Comparison of ENCODE assay signal across 21 cellular contexts in genomic region chr1:232381676-232382075, GRCh38.
DNase-seq lines count a peak whose midpoint lies in the region; ATAC-seq and TF ChIP-seq lines count a peak whose summit lies in the region.
"Had no signal": no experiment of that assay in that cellular context is flagged by ENCODE, and none has a peak within 500 bp of the region (broad histone marks: within the 10 kb centered on the region; RNA-seq: fewer than 3 reads in every experiment).

No MANE protein-coding gene starts in this region.

- no peak overlapping the region for H3K4me3 ChIP-seq in Caco-2 (ENCODE audit: low read depth, low read length)
- no peak overlapping the region for H3K4me3 ChIP-seq in HAP-1
- H3K4me3 ChIP-seq: A549 had no signal

- H3K27me3 ChIP-seq in Caco-2 (replicated peaks; ENCODE audit: control insufficient read depth, insufficient read depth, low read length) (no peaks in the 10 kb centered on the region), HAP-1 (ENCODE audit: low read depth) (no peaks in the 10 kb centered on the region)

- DNase-seq in Caco-2 (no peak), HAP-1 (ENCODE audit: low spot score in 2 of 2) (peak; percentile 79 to 82), NCI-H526 (lab: John Stamatoyannopoulos, UW) (peak; percentile 66 to 76), left kidney (ENCODE audit: low read depth, low spot score) (peak; percentile 74), MV-4-11 (lab: John Stamatoyannopoulos, UW) (no peak), nucleus accumbens (lab: John Stamatoyannopoulos, UW) (no peak)
- DNase-seq in activated CD8-positive, alpha-beta T cell treated with anti-CD3 and anti-CD28 coated beads, Interleukin-2, amount 10 ng/mL, durations not matched to agents 7 days and 5 days = no peak
- DNase-seq: DMS79, HCEC 1CT, KG1, NCI-H1105 treated with DMSO at 0.1 percent for 48 hours, NCI-H2029 treated with DMSO at 0.1 percent for 48 hours, NCI-H2227 treated with DMSO at 0.1 percent for 48 hours, NCI-H524, SIG-M5, SK-N-SH had no signal

- no peaks in the 10 kb centered on the region for H3K27me3 Mint-ChIP-seq in Caco-2 (ENCODE audit: insufficient read depth, unreplicated experiment)
- H3K27me3 Mint-ChIP-seq in activated CD8-positive, alpha-beta T cell treated with anti-CD3 and anti-CD28 coated beads, Interleukin-2, amount 10 ng/mL, durations not matched to agents 7 days and 5 days (ENCODE audit: low read depth) = no peaks in the 10 kb centered on the region
- H3K27me3 Mint-ChIP-seq: B cell had no signal

- in situ Hi-C loops in HAP-1 (cut with MboI; ENCODE audit: low sequenced_read_pairs) = no loop called here

- H3K4me1 ChIP-seq in Caco-2 = peaks cover 35% of the 10 kb centered on the region
- H3K4me1 ChIP-seq in HAP-1 = peaks cover 20% of the 10 kb centered on the region

- CTCF ChIA-PET in Caco-2 (lab: Charles Lee) = no interaction called here
- CTCF ChIA-PET in activated CD8-positive, alpha-beta T cell treated with anti-CD3 and anti-CD28 coated beads, Interleukin-2, amount 10 ng/mL, durations not matched to agents 7 days and 5 days (lab: Charles Lee) = no interaction called here

- H3K27ac Mint-ChIP-seq in Caco-2 (ENCODE audit: unreplicated experiment) = no peak overlapping the region
- no peak overlapping the region for H3K27ac Mint-ChIP-seq in activated CD8-positive, alpha-beta T cell treated with anti-CD3 and anti-CD28 coated beads, Interleukin-2, amount 10 ng/mL, durations not matched to agents 7 days and 5 days
- H3K27ac Mint-ChIP-seq: B cell, CD14-positive monocyte had no signal

- peaks cover 34% of the 10 kb centered on the region for H3K4me1 Mint-ChIP-seq in Caco-2 (ENCODE audit: low read depth, unreplicated experiment)
- H3K4me1 Mint-ChIP-seq in activated CD8-positive, alpha-beta T cell treated with anti-CD3 and anti-CD28 coated beads, Interleukin-2, amount 10 ng/mL, durations not matched to agents 7 days and 5 days (ENCODE audit: low read depth) = no peaks in the 10 kb centered on the region
- H3K4me1 Mint-ChIP-seq: B cell, CD14-positive monocyte had no signal

- peaks cover 9% of the 10 kb centered on the region for H3K36me3 Mint-ChIP-seq in Caco-2 (ENCODE audit: insufficient read depth, unreplicated experiment)
- no peaks in the 10 kb centered on the region for H3K36me3 Mint-ChIP-seq in activated CD8-positive, alpha-beta T cell treated with anti-CD3 and anti-CD28 coated beads, Interleukin-2, amount 10 ng/mL, durations not matched to agents 7 days and 5 days (ENCODE audit: low read depth)
- H3K36me3 Mint-ChIP-seq: CD14-positive monocyte had no signal

- TF ChIP-seq CTCF in Caco-2 (IDR thresholded peaks at IDR 0.05; ENCODE audit: insufficient read depth in 1 of 2, low read depth in 1 of 2, low read length in 1 of 2, severe bottlenecking in 1 of 2, unreplicated experiment in 1 of 2) = no peak

- H3K36me3 ChIP-seq in Caco-2 (ENCODE audit: control insufficient read depth, insufficient read depth, low read length) = no peaks in the 10 kb centered on the region
- H3K36me3 ChIP-seq in HAP-1 (replicated peaks) = no peaks in the 10 kb centered on the region

- peak overlapping the region; percentile 5 for H3K4me3 Mint-ChIP-seq in Caco-2 (ENCODE audit: unreplicated experiment)
- no peak overlapping the region for H3K4me3 Mint-ChIP-seq in activated CD8-positive, alpha-beta T cell treated with anti-CD3 and anti-CD28 coated beads, Interleukin-2, amount 10 ng/mL, durations not matched to agents 7 days and 5 days
- H3K4me3 Mint-ChIP-seq: B cell, CD14-positive monocyte had no signal

- BruUV-seq in Caco-2 (replicated peaks; lab: Mats Ljungman, UMichigan) = no TSS peak

- no peaks in the 10 kb centered on the region for H3K9me3 Mint-ChIP-seq in Caco-2 (ENCODE audit: unreplicated experiment)
- no peaks in the 10 kb centered on the region for H3K9me3 Mint-ChIP-seq in activated CD8-positive, alpha-beta T cell treated with anti-CD3 and anti-CD28 coated beads, Interleukin-2, amount 10 ng/mL, durations not matched to agents 7 days and 5 days (ENCODE audit: insufficient read depth)

- intact Hi-C loops in Caco-2 (cut with micrococcal nuclease; ENCODE audit: unreplicated experiment) = loop anchor here (1.0 to 10.0 kb wide), 2 partner anchors 14 to 173 kb away; no protein-coding TSS in a partner anchor

- ATAC-seq in activated CD8-positive, alpha-beta T cell treated with anti-CD3 and anti-CD28 coated beads, Interleukin-2, amount 10 ng/mL, durations not matched to agents 7 days and 5 days = no peak
- no peak for ATAC-seq in GM18520 (IDR thresholded peaks at IDR 0.05; ENCODE audit: unreplicated experiment)
- ATAC-seq: A549, HepG2 had no signal

- POLR2A ChIA-PET in Caco-2 (lab: Charles Lee) = interaction anchor here (0.8 kb wide), 1 partner anchor 111 kb away, joined by 10 read pairs; no protein-coding TSS in a partner anchor
- POLR2A ChIA-PET in activated CD8-positive, alpha-beta T cell treated with anti-CD3 and anti-CD28 coated beads, Interleukin-2, amount 10 ng/mL, durations not matched to agents 7 days and 5 days (lab: Charles Lee) = no interaction called here

- H3K9me3 ChIP-seq in Caco-2 = no peaks in the 10 kb centered on the region
- H3K9me3 ChIP-seq in HAP-1 = no peaks in the 10 kb centered on the region
- H3K9me3 ChIP-seq: A549, SK-N-SH had no signal

Comparison
In these comparisons a context has a peak if more than half of its experiments do, and no peak if none do; other contexts are left out.
1. DNase-seq: peak in HAP-1 (2 of 2), NCI-H526 (2 of 2) and left kidney (single experiment); none in Caco-2 (0 of 2), MV-4-11 (single experiment), nucleus accumbens (0 of 56) and activated CD8-positive, alpha-beta T cell treated with anti-CD3 and anti-CD28 coated beads, Interleukin-2, amount 10 ng/mL, durations not matched to agents 7 days and 5 days (single experiment).